In the genomic region with DNA sequence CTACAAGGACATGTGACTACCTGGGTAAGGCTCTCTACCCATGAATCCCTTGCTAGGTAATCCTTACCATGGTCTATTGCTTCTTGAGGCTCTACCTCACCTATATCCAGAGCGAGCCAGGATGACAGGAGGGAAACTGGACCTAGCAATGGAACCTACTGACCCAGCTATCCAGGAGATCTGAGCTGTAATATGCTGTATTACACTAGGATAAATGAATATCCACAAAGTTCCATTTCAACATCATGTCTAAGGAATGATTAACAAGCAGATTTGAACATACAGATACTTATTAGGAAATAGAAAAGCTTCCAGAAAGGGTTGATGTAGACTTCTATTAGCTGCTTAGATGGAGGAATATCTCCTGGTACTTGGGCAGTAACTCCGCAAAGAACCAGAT, we compare ENCODE assay signal across 15 cellular contexts.
DNase-seq lines count a peak whose midpoint lies in the region; ATAC-seq and TF ChIP-seq lines count a peak whose summit lies in the region.
"Had no signal": no experiment of that assay in that cellular context is flagged by ENCODE, and none has a peak within 500 bp of the region (broad histone marks: within the 10 kb centered on the region; RNA-seq: fewer than 3 reads in every experiment).

No MANE protein-coding gene starts in this region.

- H3K27me3 Mint-ChIP-seq in natural killer cell (ENCODE audit: low read depth in 2 of 2), result no peaks in the 10 kb centered on the region

- no peaks in the 10 kb centered on the region for H3K27me3 ChIP-seq in PC-3 (ENCODE audit: low read length)
- H3K27me3 ChIP-seq in ascending aorta, result no peaks in the 10 kb centered on the region
- H3K27me3 ChIP-seq: SJCRH30 had no signal

- no TSS peak for BruUV-seq in PC-3 (replicated peaks; lab: Mats Ljungman, UMichigan)

- H3K9me3 ChIP-seq in PC-3 (ENCODE audit: low read length), result no peaks in the 10 kb centered on the region
- H3K9me3 ChIP-seq in ascending aorta, result no peaks in the 10 kb centered on the region
- H3K9me3 ChIP-seq: SJCRH30 had no signal

- POLR2A ChIA-PET in PC-3 (lab: Charles Lee; ENCODE audit: unreplicated experiment) (interaction anchor here (0.6 kb wide), 1 partner anchor 196 kb away, joined by 3 read pairs; no protein-coding TSS in a partner anchor), HEK293T (lab: Yijun Ruan, JAX) (no interaction called here)

- TF ChIP-seq CTCF in PC-3 (conservative IDR thresholded peaks at IDR 0.05; ENCODE audit: low read depth, low read length), result no peak
- TF ChIP-seq CTCF in natural killer cell (IDR thresholded peaks at IDR 0.05), result no peak
- no peak for TF ChIP-seq CTCF in GM20000 (IDR thresholded peaks at IDR 0.05; ENCODE audit: extremely low read depth, missing control alignments)
- no peak for TF ChIP-seq CTCF in ascending aorta (IDR thresholded peaks at IDR 0.05)

- H3K4me1 Mint-ChIP-seq in natural killer cell, result peaks cover 41 to 48% of the 10 kb centered on the region in 2 donors

- no peak overlapping the region for H2AFZ ChIP-seq in PC-3 (ENCODE audit: low read length)

- peak overlapping the region; percentile 79 for H3K4me3 Mint-ChIP-seq in natural killer cell

- H3K9me3 Mint-ChIP-seq in natural killer cell, result no peaks in the 10 kb centered on the region

- H3K9me2 ChIP-seq in PC-3 (replicated peaks; ENCODE audit: low read length), result no peaks in the 10 kb centered on the region

- no peak overlapping the region for H3K27ac ChIP-seq in PC-3 (ENCODE audit: low read length)
- peak overlapping the region; percentile 43 for H3K27ac ChIP-seq in epithelial cell of prostate
- peak overlapping the region in 1 of 2 donors; percentile 0 for H3K27ac ChIP-seq in ascending aorta
- H3K27ac ChIP-seq: RWPE1, SJCRH30 had no signal

- ATAC-seq in PC-3 (no peak), natural killer cell (no peak)

- no peaks in the 10 kb centered on the region for H3F3A ChIP-seq in PC-3 (ENCODE audit: low read length, unreplicated experiment)

- H3K36me3 ChIP-seq in PC-3 (ENCODE audit: low read depth, low read length) (no peaks in the 10 kb centered on the region), ascending aorta (no peaks in the 10 kb centered on the region)
- H3K36me3 ChIP-seq: SJCRH30 had no signal

- intact Hi-C loops in PC-3 (cut with micrococcal nuclease), result no loop called here
- intact Hi-C loops in natural killer cell (cut with micrococcal nuclease), result no loop called here
- intact Hi-C loops in ascending aorta (cut with DNase I), result no loop called here

- H3K79me2 ChIP-seq in PC-3 (ENCODE audit: low read length), result no peaks in the 10 kb centered on the region

- DNase-seq in PC-3, result no peak
- DNase-seq in epithelial cell of prostate (ENCODE audit: low read depth, low spot score), result no peak
- DNase-seq in natural killer cell, result no peak
- no peak for DNase-seq in GM20000 (ENCODE audit: low spot score)
- DNase-seq in ascending aorta (ENCODE audit: low spot score in 2 of 2), result no peak
- DNase-seq in HEK293T (ENCODE audit: extremely low spot score), result no peak
- no peak for DNase-seq in NCI-H510A (lab: John Stamatoyannopoulos, UW)
- DNase-seq: COR-L47; DMS153; Karpas-422; NCI-H1105 treated with DMSO at 0.1 percent for 48 hours; NCI-H187; NK-92 treated with Interleukin-12 subunit alpha and Interleukin-12 subunit beta, amount 100 ng/mL, for 24 hours; SJCRH30 had no signal

- no peaks in the 10 kb centered on the region for H4K20me1 ChIP-seq in PC-3 (ENCODE audit: low read length)

- H3K9ac ChIP-seq in PC-3 (ENCODE audit: low read length), result no peak overlapping the region

- H3K36me3 Mint-ChIP-seq in natural killer cell, result no peaks in the 10 kb centered on the region

- H3K27ac Mint-ChIP-seq in natural killer cell, result peak overlapping the region; percentile 90 to 92

- CTCF ChIA-PET in PC-3 (lab: Charles Lee), result no interaction called here
- CTCF ChIA-PET in HEK293T (lab: Yijun Ruan, JAX), result no interaction called here

- H3K4me2 ChIP-seq in PC-3 (ENCODE audit: low read length), result peak overlapping the region; percentile 56

- peaks cover 16% of the 10 kb centered on the region for H3K4me1 ChIP-seq in PC-3 (ENCODE audit: insufficient read depth, low read length)
- H3K4me1 ChIP-seq in ascending aorta, result no peaks in the 10 kb centered on the region
- H3K4me1 ChIP-seq: SJCRH30 had no signal

- no peak overlapping the region for H3K4me3 ChIP-seq in PC-3 (ENCODE audit: low read length)
- H3K4me3 ChIP-seq in ascending aorta, result no peak overlapping the region
- H3K4me3 ChIP-seq: SJCRH30 had no signal

TF ChIP-seq in HEK293T, 16 proteins besides CTCF, POLR2A, EP300 and RAD21:
- TF ChIP-seq NFRKB (IDR thresholded peaks at IDR 0.05) (no peak), BHLHE40 (IDR thresholded peaks at IDR 0.05; ENCODE audit: borderline replicate concordance) (no peak), PKNOX1 (IDR thresholded peaks at IDR 0.05) (no peak), ELF4 (IDR thresholded peaks at IDR 0.05) (no peak), SP1 (IDR thresholded peaks at IDR 0.05) (no peak), ZNF384 (IDR thresholded peaks at IDR 0.05) (no peak), TARDBP (IDR thresholded peaks at IDR 0.05) (no peak), ARNT (IDR thresholded peaks at IDR 0.05) (no peak), SUZ12 (IDR thresholded peaks at IDR 0.05) (no peak), HDGF (IDR thresholded peaks at IDR 0.05; ENCODE audit: borderline replicate concordance) (no peak)
